In genomic region chr12:8949525-8950286, GRCh38 we compare ENCODE assay signal across 8 cellular contexts. TPM values are rescaled to one million over a fixed set of nuclear protein-coding genes. Genes with fewer than 3 reads are reported as not detected.
DNase-seq lines count a peak whose midpoint lies in the region; TF ChIP-seq lines count a peak whose summit lies in the region.

M6PR (minus strand) TSS chr12:8949645; CDS start chr12:8946404, 3,241 bp downstream.

- H3K4me1 Mint-ChIP-seq in nephron: peaks cover 24% of the 10 kb centered on the region
- peaks cover 73% of the 10 kb centered on the region for H3K4me1 Mint-ChIP-seq in stimulated activated naive CD8-positive, alpha-beta T cell treated with anti-CD3 and anti-CD28 coated beads, Interleukin-15, Interleukin-2, amounts not matched to agents 100 ng/mL and 50 ng/mL, for 24 hours (ENCODE audit: low read depth)

- peaks cover 35% of the 10 kb centered on the region for H3K36me3 Mint-ChIP-seq in nephron (ENCODE audit: low read depth)
- H3K36me3 Mint-ChIP-seq in stimulated activated naive CD8-positive, alpha-beta T cell treated with anti-CD3 and anti-CD28 coated beads, Interleukin-15, Interleukin-2, amounts not matched to agents 100 ng/mL and 50 ng/mL, for 24 hours (ENCODE audit: low read depth): peaks cover 47% of the 10 kb centered on the region

- peaks cover 4% of the 10 kb centered on the region; the same call in 1 of the 2 replicates for H3K4me1 ChIP-seq in HAP-1

- peak within 1 kb of the TSS; percentile 97 to 99 (median 98) for H3K4me3 Mint-ChIP-seq in nephron
- peak within 1 kb of the TSS; percentile 97 for H3K4me3 Mint-ChIP-seq in stimulated activated naive CD8-positive, alpha-beta T cell treated with anti-CD3 and anti-CD28 coated beads, Interleukin-15, Interleukin-2, amounts not matched to agents 100 ng/mL and 50 ng/mL, for 24 hours

- H3K4me3 ChIP-seq in HAP-1: peak within 1 kb of the TSS; percentile 75
- peak within 1 kb of the TSS; percentile 82 for H3K4me3 ChIP-seq in MG63
- peak within 1 kb of the TSS; percentile 98 for H3K4me3 ChIP-seq in fibroblast of the aortic adventitia (ENCODE audit: low read depth, low read length)

- in situ Hi-C loops in HAP-1 (cut with MboI; ENCODE audit: low sequenced_read_pairs): no loop called here

- peaks cover 18% of the 10 kb centered on the region for H3K36me3 ChIP-seq in HAP-1 (replicated peaks)
- peaks cover 19% of the 10 kb centered on the region for H3K36me3 ChIP-seq in MG63

- DNase-seq in GDM1 (lab: John Stamatoyannopoulos, UW) (peak; percentile 96), HAP-1 (ENCODE audit: low spot score in 2 of 2) (peak; percentile 95 to 97), MG63 (peak; percentile 95), SHP77 treated with DMSO at 0.1 percent for 48 hours (lab: John Stamatoyannopoulos, UW) (peak; percentile 83), fibroblast of the aortic adventitia (ENCODE audit: low read depth) (peak; percentile 95)
- peak; percentile 95 for DNase-seq in activated effector memory CD4-positive, alpha-beta T cell treated with anti-CD3 and anti-CD28 coated beads, Interleukin-2, amount 50 U/mL, for 16 hours

- H3K9me3 ChIP-seq in HAP-1: no peaks in the 10 kb centered on the region
- no peaks in the 10 kb centered on the region for H3K9me3 ChIP-seq in MG63

- H3K27ac Mint-ChIP-seq in nephron: peak within 1 kb of the TSS; percentile 94 to 99 (median 95)
- H3K27ac Mint-ChIP-seq in stimulated activated naive CD8-positive, alpha-beta T cell treated with anti-CD3 and anti-CD28 coated beads, Interleukin-15, Interleukin-2, amounts not matched to agents 100 ng/mL and 50 ng/mL, for 24 hours: peak within 1 kb of the TSS; percentile 98

- peaks cover 3% of the 10 kb centered on the region for H3K27me3 Mint-ChIP-seq in nephron (ENCODE audit: low read depth)
- H3K27me3 Mint-ChIP-seq in stimulated activated naive CD8-positive, alpha-beta T cell treated with anti-CD3 and anti-CD28 coated beads, Interleukin-15, Interleukin-2, amounts not matched to agents 100 ng/mL and 50 ng/mL, for 24 hours: no peaks in the 10 kb centered on the region

- H3K9me3 Mint-ChIP-seq in nephron: peaks cover 4% of the 10 kb centered on the region
- peaks cover 8% of the 10 kb centered on the region for H3K9me3 Mint-ChIP-seq in stimulated activated naive CD8-positive, alpha-beta T cell treated with anti-CD3 and anti-CD28 coated beads, Interleukin-15, Interleukin-2, amounts not matched to agents 100 ng/mL and 50 ng/mL, for 24 hours

- no peaks in the 10 kb centered on the region for H3K27me3 ChIP-seq in HAP-1 (ENCODE audit: low read depth)
- H3K27me3 ChIP-seq in MG63: no peaks in the 10 kb centered on the region

- TF ChIP-seq CTCF in fibroblast of the aortic adventitia (IDR thresholded peaks at IDR 0.05; ENCODE audit: insufficient read depth, low read length) (peak; percentile 66), nephron (IDR thresholded peaks at IDR 0.05; ENCODE audit: unreplicated experiment in 3 of 3) (peak; percentile 20 to 46 (median 44))

RNA-seq across cellular contexts. Expression of gene M6PR, which starts in this region (rescaled TPM):
- 153 and 164 TPM in 2 replicates for total RNA-seq in MG63 (2014; rRNA removed; shearing (Covaris generic); ENCODE audit: low replicate concordance)
- 92.1 and 329 TPM in 2 replicates for total RNA-seq in fibroblast of the aortic adventitia (ENCODE audit: low replicate concordance)

Comparison
In these comparisons a context has a peak if more than half of its experiments do, and no peak if none do; other contexts are left out.
1. Peak in every context shown above with its lines: DNase-seq and H3K4me3 ChIP-seq.